Comparison of ENCODE assay signal across 8 cellular contexts in the genomic region with DNA sequence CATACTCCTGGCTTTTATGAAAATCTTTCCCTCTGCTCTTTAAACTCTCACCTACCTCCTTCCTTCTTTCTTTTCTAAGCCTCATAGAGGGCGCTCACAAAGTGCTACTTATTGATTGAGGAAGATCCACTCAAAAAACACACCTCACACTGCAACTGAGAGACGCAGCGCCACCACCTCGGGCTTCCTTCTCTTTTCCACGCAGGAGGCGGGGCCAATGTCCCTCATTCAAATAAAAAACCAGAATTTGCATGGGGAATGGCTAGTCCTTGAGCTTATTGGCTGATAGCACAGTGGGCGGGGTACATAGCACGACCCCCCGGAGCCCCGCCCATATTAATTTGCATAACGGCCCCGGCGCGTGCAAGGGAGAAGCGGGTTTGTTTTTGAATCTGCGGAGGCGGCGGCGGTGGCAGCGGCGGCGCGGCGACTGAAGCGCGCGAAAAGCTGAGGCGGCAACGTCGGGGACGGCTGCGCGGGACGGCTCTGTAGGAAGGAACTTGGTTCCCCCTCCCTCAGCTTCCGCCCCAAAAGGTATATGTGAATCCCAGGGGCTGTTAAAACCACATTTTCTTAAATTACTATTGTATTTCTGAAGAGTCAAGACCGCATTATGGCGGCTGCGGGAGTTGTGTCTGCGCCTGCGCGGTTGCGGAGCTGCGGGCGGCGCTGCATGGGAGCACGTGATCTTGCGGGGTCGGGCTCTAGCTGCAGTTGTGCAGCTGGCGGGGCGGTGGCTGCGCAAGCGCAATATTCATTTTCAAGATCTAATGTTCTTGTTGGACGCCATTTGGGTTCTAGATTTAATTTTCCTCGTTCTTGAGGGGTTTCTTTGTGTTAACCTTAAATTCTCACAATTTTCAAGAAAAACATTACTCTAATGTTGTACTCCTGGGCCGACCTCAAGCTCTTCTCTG. TPM values are rescaled to one million over a fixed set of nuclear protein-coding genes. Genes with fewer than 3 reads are reported as not detected.
A peak's percentile ranks its signal among the peaks of the same experiment; 100 is the strongest.
DNase-seq lines count a peak whose midpoint lies in the region; ATAC-seq and TF ChIP-seq lines count a peak whose summit lies in the region.

A gene with protein sequence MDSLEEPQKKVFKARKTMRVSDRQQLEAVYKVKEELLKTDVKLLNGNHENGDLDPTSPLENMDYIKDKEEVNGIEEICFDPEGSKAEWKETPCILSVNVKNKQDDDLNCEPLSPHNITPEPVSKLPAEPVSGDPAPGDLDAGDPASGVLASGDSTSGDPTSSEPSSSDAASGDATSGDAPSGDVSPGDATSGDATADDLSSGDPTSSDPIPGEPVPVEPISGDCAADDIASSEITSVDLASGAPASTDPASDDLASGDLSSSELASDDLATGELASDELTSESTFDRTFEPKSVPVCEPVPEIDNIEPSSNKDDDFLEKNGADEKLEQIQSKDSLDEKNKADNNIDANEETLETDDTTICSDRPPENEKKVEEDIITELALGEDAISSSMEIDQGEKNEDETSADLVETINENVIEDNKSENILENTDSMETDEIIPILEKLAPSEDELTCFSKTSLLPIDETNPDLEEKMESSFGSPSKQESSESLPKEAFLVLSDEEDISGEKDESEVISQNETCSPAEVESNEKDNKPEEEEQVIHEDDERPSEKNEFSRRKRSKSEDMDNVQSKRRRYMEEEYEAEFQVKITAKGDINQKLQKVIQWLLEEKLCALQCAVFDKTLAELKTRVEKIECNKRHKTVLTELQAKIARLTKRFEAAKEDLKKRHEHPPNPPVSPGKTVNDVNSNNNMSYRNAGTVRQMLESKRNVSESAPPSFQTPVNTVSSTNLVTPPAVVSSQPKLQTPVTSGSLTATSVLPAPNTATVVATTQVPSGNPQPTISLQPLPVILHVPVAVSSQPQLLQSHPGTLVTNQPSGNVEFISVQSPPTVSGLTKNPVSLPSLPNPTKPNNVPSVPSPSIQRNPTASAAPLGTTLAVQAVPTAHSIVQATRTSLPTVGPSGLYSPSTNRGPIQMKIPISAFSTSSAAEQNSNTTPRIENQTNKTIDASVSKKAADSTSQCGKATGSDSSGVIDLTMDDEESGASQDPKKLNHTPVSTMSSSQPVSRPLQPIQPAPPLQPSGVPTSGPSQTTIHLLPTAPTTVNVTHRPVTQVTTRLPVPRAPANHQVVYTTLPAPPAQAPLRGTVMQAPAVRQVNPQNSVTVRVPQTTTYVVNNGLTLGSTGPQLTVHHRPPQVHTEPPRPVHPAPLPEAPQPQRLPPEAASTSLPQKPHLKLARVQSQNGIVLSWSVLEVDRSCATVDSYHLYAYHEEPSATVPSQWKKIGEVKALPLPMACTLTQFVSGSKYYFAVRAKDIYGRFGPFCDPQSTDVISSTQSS (plus strand): TSS at position 389 of the 917 bp plus-strand sequence. CDS start 58,234 bp downstream, outside the sequence.

- WGBS in esophagus muscularis mucosa: under 1% methylated on average over 41 of the region's 55 CpGs

- peak within 1 kb of the TSS; percentile 99 for H3K27ac Mint-ChIP-seq in IgD-negative memory B cell
- peak within 1 kb of the TSS; percentile 100 for H3K27ac Mint-ChIP-seq in activated T-cell treated with anti-CD3 and anti-CD28 coated beads, Interleukin-2, amount 50 U/mL, for 72 hours

- H3K4me1 ChIP-seq in esophagus muscularis mucosa (peaks cover 0 to 31% (median 26%) of the 10 kb centered on the region in 4 donors), muscle layer of duodenum (ENCODE audit: control insufficient read depth in 1 of 2, insufficient read depth in 2 of 2, low read length in 2 of 2) (peaks cover 4 to 5% of the 10 kb centered on the region in 2 donors)

- TF ChIP-seq EP300 in esophagus muscularis mucosa (IDR thresholded peaks at IDR 0.05): no peak

- peak within 1 kb of the TSS; percentile 68 to 81 (median 76) for H3K4me3 ChIP-seq in esophagus muscularis mucosa
- H3K4me3 ChIP-seq in muscle layer of duodenum (ENCODE audit: low read depth in 1 of 2, low read length in 2 of 2): peak within 1 kb of the TSS; percentile 82 to 93

- H3K27me3 Mint-ChIP-seq in IgD-negative memory B cell: no peaks in the 10 kb centered on the region
- H3K27me3 Mint-ChIP-seq in activated T-cell treated with anti-CD3 and anti-CD28 coated beads, Interleukin-2, amount 50 U/mL, for 72 hours (ENCODE audit: low read depth): no peaks in the 10 kb centered on the region

- peaks cover 11% of the 10 kb centered on the region for H3K36me3 Mint-ChIP-seq in IgD-negative memory B cell
- peaks cover 2 to 18% of the 10 kb centered on the region in 2 donors for H3K36me3 Mint-ChIP-seq in activated T-cell treated with anti-CD3 and anti-CD28 coated beads, Interleukin-2, amount 50 U/mL, for 72 hours (ENCODE audit: insufficient read depth in 2 of 2)

- H3K9me3 Mint-ChIP-seq in IgD-negative memory B cell: peaks cover 1 to 11% (median 6%) of the 10 kb centered on the region in 3 donors
- peaks cover 0 to 2% of the 10 kb centered on the region in 2 donors for H3K9me3 Mint-ChIP-seq in activated T-cell treated with anti-CD3 and anti-CD28 coated beads, Interleukin-2, amount 50 U/mL, for 72 hours

- H3K9me3 ChIP-seq in esophagus muscularis mucosa (no peaks in the 10 kb centered on the region), muscle layer of duodenum (ENCODE audit: control insufficient read depth in 1 of 2, low read length in 2 of 2) (no peaks in the 10 kb centered on the region)

- DNase-seq in DMS153 (lab: John Stamatoyannopoulos, UW) (peak; percentile 98), esophagus muscularis mucosa (ENCODE audit: extremely low spot score) (peak; percentile 98)
- peak; percentile 95 to 96 for DNase-seq in activated T-cell treated with anti-CD3 and anti-CD28 coated beads, Interleukin-2, amount 50 U/mL, for 72 hours
- DNase-seq in stimulated activated CD8-positive, alpha-beta memory T cell treated with anti-CD3 and anti-CD28 coated beads, Interleukin-7, amount 100 ng/mL, for 4 hours (ENCODE audit: low read depth in 2 of 2): peak; percentile 93 to 97

- H3K36me3 ChIP-seq in esophagus muscularis mucosa: peaks cover 0 to 8% (median 0%) of the 10 kb centered on the region in 4 donors
- H3K36me3 ChIP-seq in muscle layer of duodenum (ENCODE audit: control insufficient read depth in 1 of 2, insufficient read depth in 2 of 2, low read length in 2 of 2): peaks cover 0 to 14% of the 10 kb centered on the region in 2 donors

- TF ChIP-seq CTCF in esophagus muscularis mucosa (IDR thresholded peaks at IDR 0.05): peak; percentile 19 to 49 (median 31)

- H3K4me1 Mint-ChIP-seq in IgD-negative memory B cell: peaks cover 28 to 34% (median 28%) of the 10 kb centered on the region in 3 donors
- peaks cover 37% of the 10 kb centered on the region for H3K4me1 Mint-ChIP-seq in activated T-cell treated with anti-CD3 and anti-CD28 coated beads, Interleukin-2, amount 50 U/mL, for 72 hours (ENCODE audit: low read depth)

- peak within 1 kb of the TSS; percentile 90 to 98 (median 96) for H3K4me3 Mint-ChIP-seq in IgD-negative memory B cell
- H3K4me3 Mint-ChIP-seq in activated T-cell treated with anti-CD3 and anti-CD28 coated beads, Interleukin-2, amount 50 U/mL, for 72 hours: peak within 1 kb of the TSS; percentile 83 to 93

- H3K27me3 ChIP-seq in esophagus muscularis mucosa: no peaks in the 10 kb centered on the region
- H3K27me3 ChIP-seq in muscle layer of duodenum (ENCODE audit: low read depth, low read length): no peaks in the 10 kb centered on the region

- ATAC-seq in GM21528 (IDR thresholded peaks at IDR 0.05; ENCODE audit: low FRiP score, unreplicated experiment): peak; percentile 79
- peak; percentile 82 to 83 for ATAC-seq in activated T-cell treated with anti-CD3 and anti-CD28 coated beads, Interleukin-2, amount 50 U/mL, for 72 hours (replicated peaks in 1 of 2)

- TF ChIP-seq POLR2A in esophagus muscularis mucosa (IDR thresholded peaks at IDR 0.05; ENCODE audit: low read depth): no peak

- H3K27ac ChIP-seq in esophagus muscularis mucosa (replicated peaks in 1 of 4) (peak within 1 kb of the TSS; percentile 93 to 97 (median 95)), muscle layer of duodenum (ENCODE audit: low read length) (peak within 1 kb of the TSS; percentile 98)

- intact Hi-C loops in esophagus muscularis mucosa (cut with DNase I): loop anchor here (5.0 to 10.0 kb wide), 3 partner anchors 49 to 409 kb away; a partner anchor contains a TSS

TF ChIP-seq in PFSK-1, 5 proteins besides CTCF, POLR2A, EP300 and RAD21:
- TF ChIP-seq SIN3A (IDR thresholded peaks at IDR 0.05; ENCODE audit: borderline replicate concordance, insufficient read depth, low read length) (no peak), POLR2AphosphoS5 (IDR thresholded peaks at IDR 0.05; ENCODE audit: low read depth, low read length) (peak; percentile 86), TAF1 (IDR thresholded peaks at IDR 0.05; ENCODE audit: borderline replicate concordance, insufficient read depth, low read length) (peak; percentile 60; the same call in 1 of the 2 replicates), FOXP2 (optimal IDR thresholded peaks at IDR 0.05; ENCODE audit: borderline replicate concordance, extremely low read depth, extremely low read length, insufficient read depth) (peak; percentile 10)

RNA-seq across cellular contexts. Expression of the gene that starts here (rescaled TPM):
- 126 TPM for polyA plus RNA-seq in IgD-negative memory B cell
- 21.3 TPM for polyA plus RNA-seq in PFSK-1 (2012; ENCODE audit: insufficient read length, low read depth)
- total RNA-seq in activated T-cell treated with anti-CD3 and anti-CD28 coated beads, Interleukin-2, amount 50 U/mL, for 72 hours: 100 to 1,000 TPM; 129 to 139 TPM
- 10 to 100 TPM; 26.8 to 43.2 (median 32.8) TPM for total RNA-seq in esophagus muscularis mucosa

Comparison
In these comparisons a context has a peak if more than half of its experiments do, and no peak if none do; other contexts are left out.
1. Peak in every context shown above with its lines: DNase-seq, ATAC-seq, H3K4me3 ChIP-seq and H3K27ac ChIP-seq.